1 cellular context compared by ENCODE assay signal in the genomic region with DNA sequence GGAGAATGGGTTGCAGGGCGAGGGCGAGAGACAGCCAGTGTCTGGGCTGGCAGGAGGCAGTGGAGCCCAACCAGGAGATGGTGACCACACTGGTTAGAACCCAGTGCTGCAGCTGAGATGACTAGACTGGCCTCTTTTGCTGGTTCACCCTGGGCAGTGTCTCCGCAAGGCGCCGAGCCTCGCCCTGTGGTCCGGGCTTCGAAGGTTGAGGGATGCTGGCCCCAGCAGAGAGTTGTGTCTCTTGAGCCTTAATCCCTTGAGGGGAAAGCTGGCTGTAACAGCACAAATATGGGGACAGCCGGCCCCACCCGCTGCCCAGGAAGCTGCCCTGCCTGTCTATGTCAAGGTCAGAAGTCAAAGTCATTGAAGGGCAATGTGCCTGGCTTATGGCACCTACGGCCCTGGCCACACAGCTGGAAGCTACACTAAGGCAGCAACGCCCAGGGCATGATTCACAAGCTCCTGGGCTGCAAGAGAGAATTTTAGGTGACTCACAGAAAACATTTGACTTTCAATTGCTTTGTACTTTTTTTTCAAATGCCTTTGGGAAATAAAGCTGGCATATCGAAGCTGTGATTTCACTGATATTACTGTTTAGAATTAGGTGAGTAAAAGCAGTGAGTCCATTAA.
TF ChIP-seq lines count a peak whose summit lies in the region.

No MANE protein-coding gene starts in this region.

TF ChIP-seq in H1, 55 proteins besides CTCF, POLR2A, EP300 and RAD21:
- TF ChIP-seq SP2 (IDR thresholded peaks at IDR 0.05; ENCODE audit: low read length) (no peak), CREB1 (IDR thresholded peaks at IDR 0.05) (no peak), GTF2F1 (IDR thresholded peaks at IDR 0.05; ENCODE audit: borderline replicate concordance, low read depth, low read length) (no peak), RNF2 (IDR thresholded peaks at IDR 0.05; ENCODE audit: borderline replicate concordance, low read depth, low read length, missing control alignments, poor library complexity, severe bottlenecking) (no peak), PHF8 (conservative IDR thresholded peaks at IDR 0.05; ENCODE audit: low read depth, low read length) (no peak), JUN (IDR thresholded peaks at IDR 0.05; ENCODE audit: low read depth, low read length) (no peak), EZH2 (IDR thresholded peaks at IDR 0.05; ENCODE audit: low read depth, low read length, severe bottlenecking) (no peak), RXRA (IDR thresholded peaks at IDR 0.05; ENCODE audit: insufficient read depth, low read depth, low read length) (no peak)
- TF ChIP-seq, protein P1, sequence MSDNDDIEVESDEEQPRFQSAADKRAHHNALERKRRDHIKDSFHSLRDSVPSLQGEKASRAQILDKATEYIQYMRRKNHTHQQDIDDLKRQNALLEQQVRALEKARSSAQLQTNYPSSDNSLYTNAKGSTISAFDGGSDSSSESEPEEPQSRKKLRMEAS (IDR thresholded peaks at IDR 0.05) = no peak
